11 cellular contexts compared by ENCODE assay signal in genomic region chr16:73059779-73060178, GRCh38. TPM values are rescaled to one million over a fixed set of nuclear protein-coding genes. Genes with fewer than 3 reads are reported as not detected.
DNase-seq lines count a peak whose midpoint lies in the region; ATAC-seq, FAIRE-seq and TF ChIP-seq lines count a peak whose summit lies in the region.
"Had no signal": no experiment of that assay in that cellular context is flagged by ENCODE, and none has a peak within 500 bp of the region (broad histone marks: within the 10 kb centered on the region; RNA-seq: fewer than 3 reads in every experiment).

No MANE protein-coding gene starts in this region.

- H4K20me1 ChIP-seq in fibroblast of lung (ENCODE audit: control insufficient read depth, extremely low read depth, insufficient read depth, low read length) (no peaks in the 10 kb centered on the region), H9 (ENCODE audit: control insufficient read depth, insufficient read depth, insufficient read length) (no peaks in the 10 kb centered on the region)

- no peak overlapping the region for H4K8ac ChIP-seq in H9 (replicated peaks; ENCODE audit: insufficient read length, low read depth, low read length)

- peak overlapping the region; percentile 93 for H3K4me3 Mint-ChIP-seq in T-helper 17 cell
- peak overlapping the region in 1 of 2 experiments; percentile 83; a peak in 2 of 5 replicates for H3K4me3 Mint-ChIP-seq in H9

- H2AK5ac ChIP-seq in H9 (ENCODE audit: insufficient read length, low read length), result no peak overlapping the region

- H3K18ac ChIP-seq in H9 (ENCODE audit: insufficient read length, low read depth, low read length), result no peak overlapping the region

- no peak overlapping the region for H3K4ac ChIP-seq in H9 (ENCODE audit: low read depth, low read length)

- in situ Hi-C loops in gastrocnemius medialis (cut with MboI; ENCODE audit: low sequenced_read_pairs in 4 of 4), result loop anchor here in 3 of 4 donors (10.0 to 25.0 kb wide), 2 partner anchors 222 to 225 kb away; no protein-coding TSS in a partner anchor

- no CpG with 5 or more reads among the region's 3 CpGs for WGBS in H9 (ENCODE audit: extremely low coverage, insufficient read length, low lambda C conversion rate)

- peaks cover 68% of the 10 kb centered on the region for H3K79me2 ChIP-seq in fibroblast of lung (ENCODE audit: control insufficient read depth, insufficient read depth, low read length)
- H3K79me2 ChIP-seq in H9 (ENCODE audit: insufficient read depth, low read length), result no peaks in the 10 kb centered on the region

- H3K56ac ChIP-seq in H9 (ENCODE audit: insufficient read length, low read depth, low read length), result no peak overlapping the region

- no peak overlapping the region for H2BK5ac ChIP-seq in H9 (ENCODE audit: insufficient read length, low read length)

- H3T11ph ChIP-seq in H9 (ENCODE audit: low read length), result no peak overlapping the region

- H3K4me1 Mint-ChIP-seq in T-helper 17 cell (peaks cover 29% of the 10 kb centered on the region), H9 (peaks cover 50 to 73% of the 10 kb centered on the region in 2 experiments)

- H4K91ac ChIP-seq in H9 (ENCODE audit: insufficient read length, low read depth, low read length), result no peak overlapping the region

- H3K14ac ChIP-seq in H9 (ENCODE audit: insufficient read depth, low read length), result no peak overlapping the region

- H3K9me3 Mint-ChIP-seq in H9, result no peaks in the 10 kb centered on the region; a peak in 1 of 5 replicates

- no peak overlapping the region for H2BK120ac ChIP-seq in H9 (ENCODE audit: low read depth, low read length, poor library complexity, severe bottlenecking)

- H3K4me2 ChIP-seq in fibroblast of lung (ENCODE audit: extremely low read depth, insufficient read depth, low read length) (peak overlapping the region; percentile 95), H9 (ENCODE audit: insufficient read depth, insufficient read length, low read length) (no peak overlapping the region)

- H3K27ac Mint-ChIP-seq in T-helper 17 cell (no peak overlapping the region), H9 (no peak overlapping the region)

- intact Hi-C loops in gastrocnemius medialis (cut with DNase I; ENCODE audit: low total_unique reads), result no loop called here

- H3K4me3 ChIP-seq in fibroblast of lung (replicated peaks in 1 of 4; ENCODE audit: control extremely low read depth in 1 of 4, insufficient read depth in 1 of 4, low read depth in 3 of 4, low read length in 4 of 4) (peak overlapping the region; percentile 44 to 79 (median 60)), gastrocnemius medialis (peak overlapping the region; percentile 70 to 82 (median 74))

- H3K36me3 Mint-ChIP-seq in T-helper 17 cell (ENCODE audit: low read depth) (peaks cover 5% of the 10 kb centered on the region), H9 (ENCODE audit: insufficient read depth in 1 of 3, low read depth in 3 of 3) (peaks cover 0 to 2% (median 0%) of the 10 kb centered on the region in 3 experiments; a peak in 1 of 7 replicates)

- no peak overlapping the region for H2BK20ac ChIP-seq in H9 (ENCODE audit: low read depth, low read length, poor library complexity, severe bottlenecking)

- H2BK15ac ChIP-seq in H9 (ENCODE audit: low read depth, low read length), result no peak overlapping the region

- TF ChIP-seq CTCF in fibroblast of lung (conservative IDR thresholded peaks at IDR 0.05 in 1 of 2, IDR thresholded peaks at IDR 0.05 in 1 of 2; ENCODE audit: low read depth in 1 of 2, low read length in 2 of 2), result no peak
- no peak for TF ChIP-seq CTCF in gastrocnemius medialis (IDR thresholded peaks at IDR 0.05 in 4 of 5, conservative IDR thresholded peaks at IDR 0.05 in 1 of 5)
- TF ChIP-seq CTCF in H9 (conservative IDR thresholded peaks at IDR 0.05), result no peak

- H3K4me1 ChIP-seq in fibroblast of lung (ENCODE audit: control insufficient read depth, extremely low read depth, insufficient read depth, low read length), result peaks cover 15% of the 10 kb centered on the region
- peaks cover 23 to 49% of the 10 kb centered on the region in 2 donors for H3K4me1 ChIP-seq in gastrocnemius medialis
- peaks cover 6% of the 10 kb centered on the region for H3K4me1 ChIP-seq in H9 (ENCODE audit: insufficient read depth, low read length)

- ATAC-seq in T-helper 17 cell (no peak), gastrocnemius medialis (no peak), HG03457 (IDR thresholded peaks at IDR 0.05; ENCODE audit: unreplicated experiment) (no peak), GM21515 (IDR thresholded peaks at IDR 0.05; ENCODE audit: unreplicated experiment) (no peak)

- H3K27me3 Mint-ChIP-seq in T-helper 17 cell, result peaks cover 76% of the 10 kb centered on the region
- peaks cover 62% of the 10 kb centered on the region for H3K27me3 Mint-ChIP-seq in H9 (ENCODE audit: low read depth)

- DNase-seq in GM12892 (ENCODE audit: insufficient read length) (no peak), T-helper 17 cell (no peak), fibroblast of lung (ENCODE audit: low read depth in 2 of 2) (peak in 1 of 2 donors; percentile 37), gastrocnemius medialis (no peak), occipital lobe (lab: John Stamatoyannopoulos, UW) (no peak), H9 (no peak)
- DNase-seq: activated CD8-positive, alpha-beta memory T cell treated with anti-CD3 and anti-CD28 coated beads, Interleukin-2, amount 50 U/mL, for 48 hours; stimulated activated CD4-positive, alpha-beta T cell treated with anti-CD3 and anti-CD28 coated beads, Interleukin-12 subunit alpha, Interleukin-12 subunit beta, amount 100 ng/mL, for 4 hours had no signal

- H3K23me2 ChIP-seq in H9 (ENCODE audit: insufficient read length, low read depth, low read length, poor library complexity, severe bottlenecking), result peaks cover 5% of the 10 kb centered on the region

- H3K36me3 ChIP-seq in fibroblast of lung (ENCODE audit: control insufficient read depth, insufficient read depth, low read length) (no peaks in the 10 kb centered on the region), gastrocnemius medialis (no peaks in the 10 kb centered on the region)

- peak overlapping the region; percentile 84 for H3K27ac ChIP-seq in fibroblast of lung (ENCODE audit: insufficient read depth, low read length)
- peak overlapping the region; percentile 94 to 99 (median 99) for H3K27ac ChIP-seq in gastrocnemius medialis
- no peak overlapping the region for H3K27ac ChIP-seq in H9 (ENCODE audit: insufficient read length, low read depth, low read length)

- H3K27me3 ChIP-seq in fibroblast of lung (ENCODE audit: control insufficient read depth, insufficient read depth, low read length) (no peaks in the 10 kb centered on the region), gastrocnemius medialis (peaks cover 0 to 16% (median 1%) of the 10 kb centered on the region in 3 donors), H9 (ENCODE audit: insufficient read depth, low read length) (peaks cover 55% of the 10 kb centered on the region)

- H2AFZ ChIP-seq in fibroblast of lung (ENCODE audit: low read length) (no peak overlapping the region), H9 (ENCODE audit: low read length) (no peak overlapping the region)

- H3K9ac ChIP-seq in fibroblast of lung (ENCODE audit: insufficient read depth, low read length), result peak overlapping the region; percentile 45
- no peak overlapping the region for H3K9ac ChIP-seq in H9 (ENCODE audit: extremely low read depth, insufficient read length, low read length)

- H3K9me3 ChIP-seq in T-helper 17 cell (ENCODE audit: control insufficient read depth, low read length, poor library complexity, severe bottlenecking) (no peaks in the 10 kb centered on the region), fibroblast of lung (ENCODE audit: control insufficient read depth, insufficient read depth, low read depth, low read length) (no peaks in the 10 kb centered on the region), gastrocnemius medialis (no peaks in the 10 kb centered on the region), H9 (ENCODE audit: control insufficient read depth, low read depth, low read length) (no peaks in the 10 kb centered on the region)

- H3K23ac ChIP-seq in H9 (ENCODE audit: insufficient read length, low read depth, low read length), result no peak overlapping the region

- TF ChIP-seq POLR2A in GM12892 (IDR thresholded peaks at IDR 0.05; ENCODE audit: low read depth, low read length) (no peak), gastrocnemius medialis (IDR thresholded peaks at IDR 0.05) (no peak)

- H4K5ac ChIP-seq in H9 (ENCODE audit: insufficient read length, low read depth, low read length), result no peak overlapping the region

- H2BK12ac ChIP-seq in H9 (ENCODE audit: insufficient read length, low read depth, low read length), result no peak overlapping the region

- FAIRE-seq in GM12892 (lab: Jason Lieb, UNC), result peak; percentile 50
- FAIRE-seq: H54 had no signal

- no peaks in the 10 kb centered on the region for H3K79me1 ChIP-seq in H9 (ENCODE audit: insufficient read depth, low read depth, low read length, poor library complexity, severe bottlenecking)

RNA-seq across cellular contexts. Expression of gene ZFHX3, which starts 11.9 kb away (rescaled TPM):
- 4.2 TPM for polyA plus RNA-seq in GM12892 (2012; ENCODE audit: missing spikeins)
- total RNA-seq in T-helper 17 cell (1 to 10 TPM in 1 of 2 donors, under 1 TPM in 1; 0.94 to 2.2 TPM), fibroblast of lung (5.4 and 7.3 TPM in 2 replicates), gastrocnemius medialis (10 to 100 TPM; 14.0 to 28.5 (median 27.3) TPM), occipital lobe (2.3 TPM), H9 (2021) (1.1 and 1.5 TPM in 2 replicates)
- polyA plus RNA-seq in fibroblast of lung, result 4.4 and 4.7 TPM in 2 replicates
- 4.3 and 8.5 TPM in 2 replicates for polyA plus RNA-seq in fibroblast of lung (2012)
- polyA minus RNA-seq in fibroblast of lung (ENCODE audit: low replicate concordance), result 21.6 and 25.3 TPM in 2 replicates
